ENCODE assay signal across 26 cellular contexts in genomic region chr10:124037784-124038183, GRCh38. TPM values are rescaled to one million over a fixed set of nuclear protein-coding genes. Genes with fewer than 3 reads are reported as not detected.
DNase-seq lines count a peak whose midpoint lies in the region; ATAC-seq and TF ChIP-seq lines count a peak whose summit lies in the region.
"Had no signal": no experiment of that assay in that cellular context is flagged by ENCODE, and none has a peak within 500 bp of the region (broad histone marks: within the 10 kb centered on the region; RNA-seq: fewer than 3 reads in every experiment).

No MANE protein-coding gene starts in this region.

- H3K27me3 ChIP-seq in neutrophil: no peaks in the 10 kb centered on the region
- H3K27me3 ChIP-seq: adrenal gland, MG63 had no signal

- peaks cover 90% of the 10 kb centered on the region for H3K4me1 Mint-ChIP-seq in CD14-positive monocyte
- H3K4me1 Mint-ChIP-seq in dendritic cell treated with granulocyte-macrophage colony-stimulating factor and Interleukin-4, amounts not matched to agents 40 ng/mL and 50 ng/mL, for 4 days (ENCODE audit: low read depth): peaks cover 82% of the 10 kb centered on the region

- intact Hi-C loops in CD14-positive monocyte (cut with micrococcal nuclease): loop anchor here (2.0 to 5.0 kb wide), 3 partner anchors 35 to 105 kb away; partner anchors contain the start of gene CHST15 (in 1 of the 2)
- intact Hi-C loops in dendritic cell treated with granulocyte-macrophage colony-stimulating factor and Interleukin-4, amounts not matched to agents 40 ng/mL and 50 ng/mL, for 4 days (cut with micrococcal nuclease): loop anchor here (5.0 kb wide), 4 partner anchors 40 to 270 kb away; no protein-coding TSS in a partner anchor
- intact Hi-C loops in left cardiac atrium (cut with DNase I): no loop called here

- H3K36me3 ChIP-seq in neutrophil: peaks cover 81% of the 10 kb centered on the region

- H3K9me3 Mint-ChIP-seq in CD14-positive monocyte: peaks cover 0 to 3% (median 0%) of the 10 kb centered on the region in 7 donors
- H3K9me3 Mint-ChIP-seq in dendritic cell treated with granulocyte-macrophage colony-stimulating factor and Interleukin-4, amounts not matched to agents 40 ng/mL and 50 ng/mL, for 4 days: no peaks in the 10 kb centered on the region
- H3K9me3 Mint-ChIP-seq: H9; natural killer cell treated with Interleukin-12 subunit alpha and Interleukin-12 subunit beta and Interleukin-15 and Interleukin-18, amount 100 ng/mL, for 72 hours had no signal

- peaks cover 98 to 99% of the 10 kb centered on the region in 2 experiments for H3K4me1 ChIP-seq in neutrophil (ENCODE audit: control insufficient read depth in 1 of 2, insufficient read depth in 1 of 2, low read depth in 1 of 2, low read length in 1 of 2)

- H3K4me3 Mint-ChIP-seq in CD14-positive monocyte: peak overlapping the region; percentile 46 to 51
- no peak overlapping the region for H3K4me3 Mint-ChIP-seq in dendritic cell treated with granulocyte-macrophage colony-stimulating factor and Interleukin-4, amounts not matched to agents 40 ng/mL and 50 ng/mL, for 4 days
- H3K4me3 Mint-ChIP-seq: H9; natural killer cell treated with Interleukin-12 subunit alpha and Interleukin-12 subunit beta and Interleukin-15 and Interleukin-18, amount 100 ng/mL, for 72 hours had no signal

- no peak overlapping the region for H3K4me3 ChIP-seq in NB4 (ENCODE audit: low read depth, low read length)
- H3K4me3 ChIP-seq in neutrophil (ENCODE audit: low read depth in 1 of 2, low read length in 1 of 2): peak overlapping the region; percentile 34 to 51
- H3K4me3 ChIP-seq: adrenal gland, MG63 had no signal

- TF ChIP-seq CTCF in CD14-positive monocyte (IDR thresholded peaks at IDR 0.05) (no peak), NB4 (IDR thresholded peaks at IDR 0.05; ENCODE audit: low read depth, low read length) (no peak), neutrophil (IDR thresholded peaks at IDR 0.05) (no peak)

- TF ChIP-seq POLR2A in NB4 (IDR thresholded peaks at IDR 0.05; ENCODE audit: extremely low read depth, insufficient read length): no peak

- peak overlapping the region; percentile 93 for H3K27ac ChIP-seq in neutrophil
- H3K27ac ChIP-seq: KMS-11 had no signal

- DNase-seq in CD14-positive monocyte (ENCODE audit: low spot score) (peak; percentile 78), NB4 (ENCODE audit: low read depth) (peak; percentile 34), left cardiac atrium (no peak), SKM-1 (lab: John Stamatoyannopoulos, UW; ENCODE audit: unreplicated experiment) (no peak), iPS-NIHi7 (ENCODE audit: extremely low spot score) (no peak), AG20443 (ENCODE audit: low spot score) (no peak)
- DNase-seq: activated CD4-positive, alpha-beta T cell treated with anti-CD3 and anti-CD28 coated beads, Interleukin-2, amount 50 U/mL, for 48 hours; activated naive CD4-positive, alpha-beta T cell; adrenal gland; Caco-2; central memory CD4-positive, alpha-beta T cell; DMS53; H9; kidney glomerular epithelial cell; MG63; NCI-H1436 treated with DMSO at 0.1 percent for 48 hours; NCI-H345; NCI-H69; stimulated activated naive CD4-positive, alpha-beta T cell had no signal

- peaks cover 85 to 87% of the 10 kb centered on the region in 2 donors for H3K36me3 Mint-ChIP-seq in CD14-positive monocyte
- peaks cover 11% of the 10 kb centered on the region for H3K36me3 Mint-ChIP-seq in dendritic cell treated with granulocyte-macrophage colony-stimulating factor and Interleukin-4, amounts not matched to agents 40 ng/mL and 50 ng/mL, for 4 days (ENCODE audit: low read depth)
- H3K36me3 Mint-ChIP-seq: natural killer cell treated with Interleukin-12 subunit alpha and Interleukin-12 subunit beta and Interleukin-15 and Interleukin-18, amount 100 ng/mL, for 72 hours had no signal

- H3K9me3 ChIP-seq in neutrophil: no peaks in the 10 kb centered on the region
- H3K9me3 ChIP-seq: adrenal gland, Caco-2, MG63 had no signal

- H3K27ac Mint-ChIP-seq in CD14-positive monocyte: peak overlapping the region; percentile 97 to 100 (median 99)
- H3K27ac Mint-ChIP-seq in dendritic cell treated with granulocyte-macrophage colony-stimulating factor and Interleukin-4, amounts not matched to agents 40 ng/mL and 50 ng/mL, for 4 days: peak overlapping the region; percentile 58
- H3K27ac Mint-ChIP-seq: H9; natural killer cell treated with Interleukin-12 subunit alpha and Interleukin-12 subunit beta and Interleukin-15 and Interleukin-18, amount 100 ng/mL, for 72 hours had no signal

- ATAC-seq in left cardiac atrium: no peak
- ATAC-seq: activated CD4-positive, CD25-positive, alpha-beta regulatory T cell treated with anti-CD3 and anti-CD28 coated beads, Interleukin-2, amount 50 U/mL, for 24 hours; natural killer cell treated with Interleukin-12 subunit alpha and Interleukin-12 subunit beta and Interleukin-15 and Interleukin-18, amount 100 ng/mL, for 72 hours had no signal

- peaks cover 0 to 5% (median 3%) of the 10 kb centered on the region in 3 donors for H3K27me3 Mint-ChIP-seq in CD14-positive monocyte (ENCODE audit: low read depth in 3 of 3)
- H3K27me3 Mint-ChIP-seq in dendritic cell treated with granulocyte-macrophage colony-stimulating factor and Interleukin-4, amounts not matched to agents 40 ng/mL and 50 ng/mL, for 4 days: peaks cover 3% of the 10 kb centered on the region

RNA-seq across cellular contexts. Expression of gene CHST15, which starts 55.6 kb away (rescaled TPM):
- polyA plus RNA-seq in CD14-positive monocyte: 10 to 100 TPM; 54.4 to 87.5 TPM
- total RNA-seq in left cardiac atrium: 10 to 100 TPM in 1 of 2 donors, 1 to 10 TPM in 1; 9.2 to 17.8 TPM
- total RNA-seq: G401; T-helper 2 cell treated with Interferon-gamma antibody and Interleukin-4, amounts not matched to agents 100 ng/mL and 5 ng/mL, for 36 hours had no signal

Comparison
In these comparisons a context has a peak if more than half of its experiments do, and no peak if none do; other contexts are left out.
1. DNase-seq: peak in CD14-positive monocyte (single experiment) and NB4 (single experiment); none in left cardiac atrium (single experiment), SKM-1 (single experiment), iPS-NIHi7 (single experiment) and AG20443 (single experiment).
2. intact Hi-C loops: an anchor here in CD14-positive monocyte (2.0 to 5.0 kb wide) and dendritic cell treated with granulocyte-macrophage colony-stimulating factor and Interleukin-4, amounts not matched to agents 40 ng/mL and 50 ng/mL, for 4 days (5.0 kb wide); none called in left cardiac atrium.